ENCODE assay signal across 1 cellular context in genomic region chr15:89806565-89807550, GRCh38.
A peak's percentile ranks its signal among the peaks of the same experiment; 100 is the strongest.
TF ChIP-seq lines count a peak whose summit lies in the region.

No MANE protein-coding gene starts in this region.

TF ChIP-seq in HepG2, 621 proteins besides CTCF, POLR2A, EP300 and RAD21 (continued from another document and continues in another):
- 0 out of 2 replicates have a peak, but pooled peaks have one; percentile 27 for TF ChIP-seq NFAT5 (CRISPR knock-in tag; IDR thresholded peaks at IDR 0.05)
- no peak for TF ChIP-seq SMARCC2 (IDR thresholded peaks at IDR 0.05)
- no peak for TF ChIP-seq AGO1 (IDR thresholded peaks at IDR 0.05; ENCODE audit: low read depth, low read length, poor library complexity, severe bottlenecking)
- TF ChIP-seq ZNF691 (CRISPR knock-in tag; IDR thresholded peaks at IDR 0.05; ENCODE audit: borderline replicate concordance, low read depth), result peak; percentile 85
- peak; percentile 80 for TF ChIP-seq KMT2A (CRISPR knock-in tag; IDR thresholded peaks at IDR 0.05)
- TF ChIP-seq ZNF337 (CRISPR knock-in tag; IDR thresholded peaks at IDR 0.05; ENCODE audit: borderline replicate concordance, low read depth), result peak; percentile 66; the same call in 1 of the 2 replicates
- no peak for TF ChIP-seq ZNF329 (CRISPR knock-in tag; IDR thresholded peaks at IDR 0.05; ENCODE audit: low read depth)
- TF ChIP-seq AGO2 (optimal IDR thresholded peaks at IDR 0.05; ENCODE audit: low read depth, low read length), result peak; percentile 19
- TF ChIP-seq TBL1XR1 (IDR thresholded peaks at IDR 0.05; ENCODE audit: borderline replicate concordance, low read length, partially characterized antibody), result no peak
- TF ChIP-seq ZGPAT (CRISPR knock-in tag; IDR thresholded peaks at IDR 0.05), result peak; percentile 72
- TF ChIP-seq ZNF256 (CRISPR knock-in tag; conservative IDR thresholded peaks at IDR 0.05), result 0 out of 2 replicates have a peak, but pooled peaks have one; percentile 48
- TF ChIP-seq HBP1 (CRISPR knock-in tag; IDR thresholded peaks at IDR 0.05; ENCODE audit: low read depth), result peak; percentile 57; the same call in 1 of the 2 replicates
- TF ChIP-seq ZNF788 (CRISPR knock-in tag; IDR thresholded peaks at IDR 0.05; ENCODE audit: borderline replicate concordance), result peak; percentile 96
- no peak for TF ChIP-seq ZNF577 (CRISPR knock-in tag; IDR thresholded peaks at IDR 0.05; ENCODE audit: borderline replicate concordance, low read depth)
- no peak for TF ChIP-seq ZBTB42 (CRISPR knock-in tag; IDR thresholded peaks at IDR 0.05)
- TF ChIP-seq CC2D1A (CRISPR knock-in tag; IDR thresholded peaks at IDR 0.05), result no peak
- no peak for TF ChIP-seq SP1 (IDR thresholded peaks at IDR 0.05)
- peak; percentile 45; the same call in 1 of the 2 replicates for TF ChIP-seq SP1 (CRISPR knock-in tag; IDR thresholded peaks at IDR 0.05)
- peak; percentile 75 for TF ChIP-seq ZNF331 (CRISPR knock-in tag; IDR thresholded peaks at IDR 0.05)
- no peak for TF ChIP-seq DDIT3 (CRISPR knock-in tag; IDR thresholded peaks at IDR 0.05)
- TF ChIP-seq NFKBIZ (CRISPR knock-in tag; IDR thresholded peaks at IDR 0.05), result peak; percentile 46; the same call in 1 of the 2 replicates
- peak; percentile 73; the same call in 1 of the 2 replicates for TF ChIP-seq HOXD1 (CRISPR knock-in tag; IDR thresholded peaks at IDR 0.05)
- peak; percentile 61; the same call in 1 of the 2 replicates for TF ChIP-seq ZNF772 (CRISPR knock-in tag; IDR thresholded peaks at IDR 0.05)
- TF ChIP-seq TERF1 (CRISPR knock-in tag; IDR thresholded peaks at IDR 0.05), result no peak
- peak; percentile 91 for TF ChIP-seq GATAD2A (CRISPR knock-in tag; IDR thresholded peaks at IDR 0.05)
- no peak for TF ChIP-seq ATRX (CRISPR knock-in tag; IDR thresholded peaks at IDR 0.05; ENCODE audit: borderline replicate concordance)
- TF ChIP-seq ZNF549 (CRISPR knock-in tag; IDR thresholded peaks at IDR 0.05), result no peak
- no peak for TF ChIP-seq NCOA1 (CRISPR knock-in tag; IDR thresholded peaks at IDR 0.05)
- TF ChIP-seq SRSF1 (optimal IDR thresholded peaks at IDR 0.05; ENCODE audit: low read depth, low read length), result peak; percentile 72
- peak; percentile 88; the same call in 1 of the 2 replicates for TF ChIP-seq TSC22D2 (CRISPR knock-in tag; IDR thresholded peaks at IDR 0.05; ENCODE audit: borderline replicate concordance)
- no peak for TF ChIP-seq ZSCAN5A (CRISPR knock-in tag; IDR thresholded peaks at IDR 0.05; ENCODE audit: borderline replicate concordance)
- TF ChIP-seq FOXK1 (CRISPR knock-in tag; IDR thresholded peaks at IDR 0.05; ENCODE audit: borderline replicate concordance, low read depth), result peak; percentile 21
- peak; percentile 76 for TF ChIP-seq SP4 (CRISPR knock-in tag; IDR thresholded peaks at IDR 0.05)
- peak; percentile 84; the same call in 1 of the 2 replicates for TF ChIP-seq CBX5 (CRISPR knock-in tag; IDR thresholded peaks at IDR 0.05; ENCODE audit: borderline replicate concordance)
- TF ChIP-seq TARDBP (CRISPR knock-in tag; IDR thresholded peaks at IDR 0.05), result peak; percentile 65
- TF ChIP-seq NONO (IDR thresholded peaks at IDR 0.05), result no peak
- peak; percentile 64; the same call in 1 of the 2 replicates for TF ChIP-seq NONO (CRISPR knock-in tag; conservative IDR thresholded peaks at IDR 0.05)
- TF ChIP-seq JUND (CRISPR knock-in tag; IDR thresholded peaks at IDR 0.05), result peak; percentile 38; the same call in 1 of the 2 replicates
- TF ChIP-seq RAD51 (IDR thresholded peaks at IDR 0.05; ENCODE audit: borderline replicate concordance), result no peak
- peak; percentile 66 for TF ChIP-seq ZSCAN25 (CRISPR knock-in tag; IDR thresholded peaks at IDR 0.05)
- peak; percentile 44; the same call in 1 of the 2 replicates for TF ChIP-seq ZBTB7A (CRISPR knock-in tag; IDR thresholded peaks at IDR 0.05)
- no peak for TF ChIP-seq ZNF839 (CRISPR knock-in tag; IDR thresholded peaks at IDR 0.05; ENCODE audit: borderline replicate concordance)
- TF ChIP-seq ZKSCAN8 (CRISPR knock-in tag; IDR thresholded peaks at IDR 0.05; ENCODE audit: borderline replicate concordance), result peak; percentile 85; the same call in 1 of the 2 replicates
- TF ChIP-seq ZBTB46 (CRISPR knock-in tag; IDR thresholded peaks at IDR 0.05; ENCODE audit: borderline replicate concordance), result no peak
- TF ChIP-seq PAF1 (CRISPR knock-in tag; IDR thresholded peaks at IDR 0.05), result no peak
- peak; percentile 82 for TF ChIP-seq SOX5 (CRISPR knock-in tag; IDR thresholded peaks at IDR 0.05; ENCODE audit: borderline replicate concordance)
- no peak for TF ChIP-seq ZNF556 (CRISPR knock-in tag; IDR thresholded peaks at IDR 0.05; ENCODE audit: borderline replicate concordance)
- TF ChIP-seq ZFP36L1 (CRISPR knock-in tag; IDR thresholded peaks at IDR 0.05), result no peak
- TF ChIP-seq ZMYM3 (CRISPR knock-in tag; IDR thresholded peaks at IDR 0.05), result peak; percentile 99
- peak; percentile 64; the same call in 1 of the 2 replicates for TF ChIP-seq BORCS8-MEF2B (CRISPR knock-in tag; IDR thresholded peaks at IDR 0.05)
- TF ChIP-seq PATZ1 (CRISPR knock-in tag; IDR thresholded peaks at IDR 0.05), result peak; percentile 96
- 0 out of 2 replicates have a peak, but pooled peaks have one; percentile 20 for TF ChIP-seq E2F1 (CRISPR knock-in tag; IDR thresholded peaks at IDR 0.05)
- TF ChIP-seq FOSL2 (CRISPR knock-in tag; IDR thresholded peaks at IDR 0.05), result peak; percentile 56
